In genomic region chr1:61692155-61692783, GRCh38 we compare ENCODE assay signal across 13 cellular contexts. TPM values are rescaled to one million over a fixed set of nuclear protein-coding genes. Genes with fewer than 3 reads are reported as not detected.
DNase-seq lines count a peak whose midpoint lies in the region; ATAC-seq, FAIRE-seq and TF ChIP-seq lines count a peak whose summit lies in the region.
"Had no signal": no experiment of that assay in that cellular context is flagged by ENCODE, and none has a peak within 500 bp of the region (broad histone marks: within the 10 kb centered on the region; RNA-seq: fewer than 3 reads in every experiment).

No MANE protein-coding gene starts in this region.

- TF ChIP-seq POLR2A in heart left ventricle (IDR thresholded peaks at IDR 0.05), result no peak

- no peak for FAIRE-seq in D721Med (lab: Jason Lieb, UNC)

- WGBS in heart left ventricle, 4 donors, result 65 to 82% (median 67%) methylated on average over 3 of the region's 3 CpGs

- DNase-seq in EH (ENCODE audit: low read depth) (peak; percentile 86), Panc1 (ENCODE audit: low read depth, low spot score) (peak; percentile 12), dedifferentiated amniotic fluid mesenchymal stem cell (ENCODE audit: extremely low spot score) (peak; percentile 41), mucosa of descending colon (peak in 1 of 3 donors; percentile 38), D721Med (ENCODE audit: insufficient read length, low spot score) (no peak), lower lobe of right lung (no peak), heart left ventricle (no peak)
- DNase-seq: activated CD4-positive, CD25-positive, alpha-beta regulatory T cell; activated gamma-delta T cell; effector memory CD4-positive, alpha-beta T cell; nephron progenitor cell; stimulated activated CD4-positive, alpha-beta T cell treated with anti-CD3 and anti-CD28 coated beads, Interleukin-2, amount 100 ng/mL, for 24 hours had no signal

- CTCF ChIA-PET in Panc1 (lab: Charles Lee), result interaction anchor here (0.9 kb wide), 1 partner anchor 573 kb away, joined by 9 read pairs; no protein-coding TSS in a partner anchor

- BruUV-seq in Panc1 (replicated peaks; lab: Mats Ljungman, UMichigan), result no TSS peak

- H3K4me3 ChIP-seq in Panc1 (ENCODE audit: low read depth in 2 of 2, low read length in 2 of 2) (no peak overlapping the region), mucosa of descending colon (no peak overlapping the region), lower lobe of right lung (no peak overlapping the region), heart left ventricle (no peak overlapping the region)

- intact Hi-C loops in Panc1 (cut with micrococcal nuclease; ENCODE audit: unreplicated experiment), result no loop called here
- intact Hi-C loops in mucosa of descending colon (cut with DNase I, micrococcal nuclease), result no loop called here
- intact Hi-C loops in lower lobe of right lung (cut with DNase I), result no loop called here
- intact Hi-C loops in heart left ventricle (cut with DNase I), result no loop called here

- in situ Hi-C loops in Panc1 (cut with HindIII; ENCODE audit: low pct_unique_long_range_greater_than_20kb, low sequenced_read_pairs), result no loop called here

- H3K4me1 ChIP-seq in Panc1 (ENCODE audit: control insufficient read depth, insufficient read depth, low read length) (peaks cover 13% of the 10 kb centered on the region; the same call in 1 of the 2 replicates), mucosa of descending colon (ENCODE audit: low read depth) (peaks cover 5% of the 10 kb centered on the region), lower lobe of right lung (no peaks in the 10 kb centered on the region), heart left ventricle (no peaks in the 10 kb centered on the region)

- H3K27me3 ChIP-seq in Panc1 (ENCODE audit: control insufficient read depth, insufficient read depth, low read length) (no peaks in the 10 kb centered on the region), lower lobe of right lung (ENCODE audit: low read depth) (no peaks in the 10 kb centered on the region), heart left ventricle (no peaks in the 10 kb centered on the region)

- ATAC-seq in Panc1 (peak; percentile 79; the same call in 1 of the 2 replicates), mucosa of descending colon (peak; percentile 94), lower lobe of right lung (no peak), heart left ventricle (no peak), HG03342 (IDR thresholded peaks at IDR 0.05; ENCODE audit: unreplicated experiment) (no peak)

- H3K9me3 ChIP-seq in Panc1 (ENCODE audit: control insufficient read depth, insufficient read depth, low read depth, low read length) (no peaks in the 10 kb centered on the region), mucosa of descending colon (no peaks in the 10 kb centered on the region), lower lobe of right lung (no peaks in the 10 kb centered on the region), heart left ventricle (no peaks in the 10 kb centered on the region)

- POLR2A ChIA-PET in Panc1 (lab: Charles Lee), result no interaction called here

- H3K36me3 ChIP-seq in Panc1 (ENCODE audit: control insufficient read depth, insufficient read depth, low read length) (0 out of 2 replicates have a peak, but pooled peaks cover 4% of the 10 kb centered on the region), mucosa of descending colon (ENCODE audit: low read depth) (no peaks in the 10 kb centered on the region), lower lobe of right lung (peaks cover 24% of the 10 kb centered on the region), heart left ventricle (peaks cover 0 to 56% (median 29%) of the 10 kb centered on the region in 9 donors)

- no peak overlapping the region for H3K27ac ChIP-seq in Panc1 (ENCODE audit: low read length)
- H3K27ac ChIP-seq in lower lobe of right lung, result no peak overlapping the region
- peak overlapping the region in 4 of 12 donors; percentile 13 to 63 (median 46) for H3K27ac ChIP-seq in heart left ventricle

- TF ChIP-seq CTCF in Panc1 (IDR thresholded peaks at IDR 0.05), result no peak
- no peak for TF ChIP-seq CTCF in mucosa of descending colon (IDR thresholded peaks at IDR 0.05)
- TF ChIP-seq CTCF in D721Med (IDR thresholded peaks at IDR 0.05; ENCODE audit: insufficient read depth, missing control alignments), result no peak
- TF ChIP-seq CTCF in lower lobe of right lung (IDR thresholded peaks at IDR 0.05), result no peak
- no peak for TF ChIP-seq CTCF in heart left ventricle (IDR thresholded peaks at IDR 0.05)

RNA-seq across cellular contexts. Expression of gene TM2D1, which starts 32.7 kb away (rescaled TPM):
- total RNA-seq in Panc1 (2021; ENCODE audit: unreplicated experiment) (43.2 TPM), mucosa of descending colon (10 to 100 TPM; 40.4 to 45.5 (median 42.6) TPM), lower lobe of right lung (47.8 TPM), heart left ventricle (10 to 100 TPM; 28.5 to 44.0 (median 34.4) TPM)
- polyA plus RNA-seq in Panc1 (2012; ENCODE audit: insufficient read length), result 36.5 TPM
- polyA plus RNA-seq in heart left ventricle, result 10 to 100 TPM; 10.2 to 42.0 TPM

RNA-seq across cellular contexts. Expression of gene PATJ, which starts 50.0 kb away (rescaled TPM):
- 36.2 TPM for total RNA-seq in Panc1 (2021; ENCODE audit: unreplicated experiment)
- polyA plus RNA-seq in Panc1 (2012; ENCODE audit: insufficient read length), result 12.9 TPM
- total RNA-seq in mucosa of descending colon, result 100 to 1,000 TPM in 1 of 3 donors, 10 to 100 TPM in 2; 58.6 to 112 (median 65.9) TPM
- total RNA-seq in lower lobe of right lung, result 63.9 TPM
- 100 to 1,000 TPM in 6 of 9 donors, 10 to 100 TPM in 3; 71.1 to 190 (median 114) TPM for total RNA-seq in heart left ventricle
- polyA plus RNA-seq in heart left ventricle, result 10 to 100 TPM in 1 of 2 donors, 1 to 10 TPM in 1; 6.6 to 57.1 TPM

Comparison
In these comparisons a context has a peak if more than half of its experiments do, and no peak if none do; other contexts are left out.
1. DNase-seq: peak in EH (single experiment), Panc1 (single experiment) and dedifferentiated amniotic fluid mesenchymal stem cell (single experiment); none in D721Med (single experiment), lower lobe of right lung (single experiment) and heart left ventricle (0 of 5).
2. ATAC-seq: peak in Panc1 (single experiment) and mucosa of descending colon (single experiment); none in lower lobe of right lung (0 of 2), heart left ventricle (0 of 4) and HG03342 (single experiment).